ENCODE assay signal across 15 cellular contexts in the genomic region with DNA sequence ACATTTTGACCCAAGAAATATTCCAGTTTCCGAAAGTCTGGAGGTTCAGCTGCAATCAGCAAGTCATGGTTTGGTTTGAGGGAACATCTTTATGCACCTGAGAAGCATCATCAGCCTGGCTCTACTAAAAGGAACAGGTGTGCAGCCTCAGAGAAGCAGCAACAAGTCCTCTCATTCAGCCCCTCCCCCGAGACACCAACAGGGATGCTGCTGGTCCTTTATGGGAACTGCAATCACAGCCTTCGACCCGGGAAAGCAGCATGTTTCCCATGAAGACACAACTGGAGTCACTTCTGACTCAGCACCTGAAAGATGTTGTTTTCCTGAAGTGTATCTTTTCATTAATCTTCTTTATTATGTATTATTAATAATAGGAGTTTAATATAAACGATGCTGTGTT. TPM values are rescaled to one million over a fixed set of nuclear protein-coding genes. Genes with fewer than 3 reads are reported as not detected.
DNase-seq lines count a peak whose midpoint lies in the region; TF ChIP-seq lines count a peak whose summit lies in the region.
"Had no signal": no experiment of that assay in that cellular context is flagged by ENCODE, and none has a peak within 500 bp of the region (broad histone marks: within the 10 kb centered on the region; RNA-seq: fewer than 3 reads in every experiment).

No MANE protein-coding gene starts in this region.

- H3K9me3 ChIP-seq in BE2C (no peaks in the 10 kb centered on the region), hepatocyte (ENCODE audit: low read depth) (no peaks in the 10 kb centered on the region)
- H3K9me3 ChIP-seq: heart left ventricle, upper lobe of left lung had no signal

- H3K4me3 ChIP-seq in BE2C (ENCODE audit: low read depth, low read length) (no peak overlapping the region), hepatocyte (no peak overlapping the region)
- H3K4me3 ChIP-seq: heart left ventricle, upper lobe of left lung had no signal

- 69% methylated on average over 5 of the region's 5 CpGs for WGBS in hepatocyte (ENCODE audit: low lambda C conversion rate, missing lambda C conversion rate)

- H3K36me3 ChIP-seq in BE2C (no peaks in the 10 kb centered on the region), hepatocyte (replicated peaks; ENCODE audit: insufficient read depth, low read depth) (no peaks in the 10 kb centered on the region)
- H3K36me3 ChIP-seq: heart left ventricle, upper lobe of left lung had no signal

- no peaks in the 10 kb centered on the region for H4K20me1 ChIP-seq in hepatocyte (ENCODE audit: insufficient read depth, poor library complexity, severe bottlenecking)

- H2AFZ ChIP-seq in hepatocyte, result no peak overlapping the region

- H3K4me1 ChIP-seq in BE2C, result 0 out of 2 replicates have a peak, but pooled peaks cover 8% of the 10 kb centered on the region
- H3K4me1 ChIP-seq in hepatocyte (ENCODE audit: insufficient read depth), result peaks cover 14% of the 10 kb centered on the region

- TF ChIP-seq CTCF in BE2C (IDR thresholded peaks at IDR 0.05; ENCODE audit: low read depth, low read length) (no peak), hepatocyte (IDR thresholded peaks at IDR 0.05; ENCODE audit: poor library complexity) (no peak), GM13977 (IDR thresholded peaks at IDR 0.05; ENCODE audit: extremely low read depth, insufficient read depth, missing control alignments) (no peak)

- in situ Hi-C loops in GM13977 (cut with MboI; ENCODE audit: low pct_unique_long_range_greater_than_20kb, low sequenced_read_pairs, unreplicated experiment), result no loop called here

- H3K27me3 ChIP-seq in BE2C (no peaks in the 10 kb centered on the region), hepatocyte (no peaks in the 10 kb centered on the region)
- H3K27me3 ChIP-seq: heart left ventricle, upper lobe of left lung had no signal

- H3K27ac ChIP-seq in hepatocyte, result no peak overlapping the region
- H3K27ac ChIP-seq: heart left ventricle, upper lobe of left lung had no signal

- no peaks in the 10 kb centered on the region for H3K9me2 ChIP-seq in hepatocyte (replicated peaks; ENCODE audit: insufficient read depth)

- H3K79me2 ChIP-seq in hepatocyte, result no peaks in the 10 kb centered on the region

- H3K4me2 ChIP-seq in hepatocyte, result no peak overlapping the region

- DNase-seq in BE2C, result peak; percentile 32
- DNase-seq in EH (ENCODE audit: low read depth), result peak; percentile 34
- peak; percentile 0 for DNase-seq in NCI-H2227 treated with DMSO at 0.1 percent for 48 hours (lab: John Stamatoyannopoulos, UW)
- peak; percentile 26 for DNase-seq in hepatocyte (ENCODE audit: low spot score)
- no peak for DNase-seq in NK-92 (lab: John Stamatoyannopoulos, UW; ENCODE audit: unreplicated experiment)
- DNase-seq in GM13977 (ENCODE audit: low spot score), result no peak
- no peak for DNase-seq in GDM1 (lab: John Stamatoyannopoulos, UW)
- DNase-seq: activated CD4-positive, alpha-beta T cell treated with anti-CD3 and anti-CD28 coated beads for 48 hours; activated naive CD8-positive, alpha-beta T cell treated with anti-CD3 and anti-CD28 coated beads, Interleukin-2, amount 50 U/mL, for 24 hours; C1 segment of cervical spinal cord; heart left ventricle; natural killer cell; NCI-H1930; right cardiac atrium; upper lobe of left lung had no signal

RNA-seq across cellular contexts. Expression of gene NREP, which starts 15.5 kb away (rescaled TPM):
- polyA plus RNA-seq in BE2C (2012; ENCODE audit: insufficient read depth, insufficient read length, low read depth), result 77.7 TPM
- 263 and 294 TPM in 2 replicates for total RNA-seq in hepatocyte
- polyA plus RNA-seq in hepatocyte, result 148 and 177 TPM in 2 replicates

Comparison
In these comparisons a context has a peak if more than half of its experiments do, and no peak if none do; other contexts are left out.
1. DNase-seq: peak in BE2C (single experiment), EH (single experiment), NCI-H2227 treated with DMSO at 0.1 percent for 48 hours (single experiment) and hepatocyte (single experiment); none in NK-92 (single experiment), GM13977 (single experiment) and GDM1 (single experiment).